Comparison of ENCODE assay signal across 11 cellular contexts in the genomic region with DNA sequence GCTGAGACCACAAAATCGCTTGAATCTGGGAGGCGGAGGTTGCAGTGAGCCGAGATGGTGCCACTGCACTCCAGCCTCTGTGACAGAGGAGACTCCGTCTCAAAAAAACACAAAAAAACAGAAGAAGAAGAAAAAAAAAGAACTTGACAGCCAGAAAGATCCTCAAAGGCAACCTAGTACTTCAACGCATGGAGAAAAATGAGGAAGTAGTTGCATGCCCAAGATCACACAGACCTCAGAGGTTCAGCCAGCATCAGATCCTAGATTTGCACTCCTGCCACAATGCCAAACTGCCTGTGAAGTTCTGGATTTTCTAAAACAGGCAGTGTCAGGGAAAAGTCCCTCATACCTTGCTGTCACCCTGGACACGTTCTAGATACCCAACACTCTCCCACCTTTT. TPM values are rescaled to one million over a fixed set of nuclear protein-coding genes. Genes with fewer than 3 reads are reported as not detected.
DNase-seq lines count a peak whose midpoint lies in the region; FAIRE-seq lines count a peak whose summit lies in the region.
"Had no signal": no experiment of that assay in that cellular context is flagged by ENCODE, and none has a peak within 500 bp of the region (broad histone marks: within the 10 kb centered on the region; RNA-seq: fewer than 3 reads in every experiment).

No MANE protein-coding gene starts in this region.

- peak; percentile 68 for FAIRE-seq in GM19239 (lab: Jason Lieb, UNC)
- FAIRE-seq: frontal cortex had no signal

- no peak overlapping the region for H3K27ac ChIP-seq in ACC112 (ENCODE audit: low read depth, low read length)
- H3K27ac ChIP-seq: SK-N-MC had no signal

- no peak overlapping the region for H2AFZ ChIP-seq in ACC112 (ENCODE audit: low read length, unreplicated experiment)

- H3K79me2 ChIP-seq in ACC112 (ENCODE audit: control insufficient read depth, insufficient read depth, low read length, unreplicated experiment): peaks cover 35% of the 10 kb centered on the region

- peak overlapping the region; percentile 90 for H3K4me3 ChIP-seq in ACC112 (ENCODE audit: low read depth, low read length)

- H3K36me3 ChIP-seq in ACC112 (ENCODE audit: insufficient read depth, low read length): no peaks in the 10 kb centered on the region

- H3K4me1 ChIP-seq in ACC112 (ENCODE audit: control insufficient read depth, insufficient read depth, low read length, unreplicated experiment): peaks cover 37% of the 10 kb centered on the region

- no peak for DNase-seq in GM19239 (ENCODE audit: insufficient read length, low spot score)
- peak; percentile 78 for DNase-seq in SKM-1 (lab: John Stamatoyannopoulos, UW; ENCODE audit: unreplicated experiment)
- peak; percentile 49 for DNase-seq in germinal center (ENCODE audit: low spot score)
- DNase-seq in DMS79 (lab: John Stamatoyannopoulos, UW): no peak
- no peak for DNase-seq in activated gamma-delta T cell (lab: John Stamatoyannopoulos, UW)
- no peak for DNase-seq in DMS153 treated with DMSO at 0.1 percent for 48 hours (lab: John Stamatoyannopoulos, UW; ENCODE audit: unreplicated experiment)
- no peak for DNase-seq in ureter (ENCODE audit: low spot score)
- DNase-seq: NCI-H1436 treated with DMSO at 0.1 percent for 48 hours had no signal

- no peaks in the 10 kb centered on the region for H3K27me3 ChIP-seq in ACC112 (ENCODE audit: insufficient read depth, low read length)

RNA-seq across cellular contexts. Expression of gene ATPAF2, which starts 1.5 kb away (rescaled TPM):
- total RNA-seq in ureter: 26.1 TPM

RNA-seq across cellular contexts. Expression of gene GID4, which starts 1.7 kb away (rescaled TPM):
- 12.4 TPM for total RNA-seq in ureter

RNA-seq across cellular contexts. Expression of gene DRG2, which starts 50.3 kb away (rescaled TPM):
- 56.3 TPM for total RNA-seq in ureter

Comparison
In these comparisons a context has a peak if more than half of its experiments do, and no peak if none do; other contexts are left out.
1. DNase-seq: peak in SKM-1 (single experiment) and germinal center (single experiment); none in GM19239 (single experiment), DMS79 (single experiment), activated gamma-delta T cell (single experiment), DMS153 treated with DMSO at 0.1 percent for 48 hours (single experiment) and ureter (single experiment).